In the genomic region with DNA sequence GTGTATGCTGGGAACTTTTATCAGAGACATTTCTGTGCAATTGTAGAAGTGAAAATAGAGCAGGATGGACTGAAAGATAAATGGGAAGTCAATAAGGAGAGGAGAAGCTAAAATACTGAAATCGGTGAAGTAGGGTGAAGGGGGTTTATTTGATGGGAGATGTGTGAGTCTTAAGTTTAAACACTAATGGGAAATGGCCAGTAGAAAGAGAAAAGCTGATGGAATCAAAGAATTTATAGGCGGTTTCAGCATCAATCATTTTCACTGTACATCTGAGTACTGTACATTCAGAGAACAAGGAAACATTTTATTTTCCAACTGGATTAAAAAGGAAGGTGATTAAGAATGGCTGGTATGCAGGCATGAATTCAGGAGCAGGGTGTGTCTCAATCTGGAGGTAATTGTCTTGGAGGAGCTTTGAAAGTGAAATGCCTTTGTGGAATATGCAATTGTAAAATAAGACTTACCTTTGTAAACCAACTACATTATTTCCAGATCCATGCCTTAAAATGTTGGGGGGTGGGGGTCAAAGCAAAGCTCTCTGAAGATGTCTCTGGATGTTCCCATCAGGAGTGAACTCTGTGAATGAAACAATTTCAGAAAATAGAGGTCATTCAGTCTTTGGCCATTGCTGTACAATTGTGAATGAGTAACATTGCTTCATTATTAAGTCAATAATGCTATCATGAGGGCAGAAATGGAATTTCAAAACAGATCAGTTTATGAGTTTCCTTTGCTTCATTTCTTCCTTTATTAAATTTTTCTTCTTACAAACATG, we compare ENCODE assay signal across 7 cellular contexts.
DNase-seq lines count a peak whose midpoint lies in the region; ATAC-seq and TF ChIP-seq lines count a peak whose summit lies in the region.
"Not testable (repeated sequence)": the region's sequence is repeated elsewhere in the genome, so short reads cannot be mapped to it uniquely, and the experiment has no call there.

No MANE protein-coding gene starts in this region.

- DNase-seq in H7 (peak; percentile 2), NCI-H226 (peak; percentile 7), dermis blood vessel endothelial cell (peak; percentile 7)
- DNase-seq in WTC11 (ENCODE audit: low spot score); Right ventricle myocardium superior; mesothelial cell of epicardium (ENCODE audit: low spot score in 2 of 2, unreplicated experiment in 2 of 2): not testable (repeated sequence)

- not testable (repeated sequence) for H3K27me3 Mint-ChIP-seq in WTC11 (ENCODE audit: low read depth); mesothelial cell of epicardium (ENCODE audit: low read depth)

- not testable (repeated sequence) for H3K4me1 Mint-ChIP-seq in WTC11, mesothelial cell of epicardium

- H3K27ac Mint-ChIP-seq in WTC11: peak overlapping the region; percentile 48; the same call in 1 of the 2 replicates
- peak overlapping the region; percentile 13 for H3K27ac Mint-ChIP-seq in mesothelial cell of epicardium

- POLR2A ChIA-PET in WTC11 (lab: Charles Lee): not testable (repeated sequence)

- CTCF ChIA-PET in WTC11 (lab: Charles Lee): not testable (repeated sequence)

- not testable (repeated sequence) for H3K36me3 ChIP-seq in H7 (replicated peaks; ENCODE audit: control insufficient read depth, insufficient read depth, low read length)

- ATAC-seq in WTC11: not testable (repeated sequence)
- ATAC-seq in esophagus mucosa: peak; percentile 84
- ATAC-seq in Right ventricle myocardium superior (ENCODE audit: poor library complexity): peak; percentile 34

- H3K4me3 Mint-ChIP-seq in WTC11, mesothelial cell of epicardium: not testable (repeated sequence)

- TF ChIP-seq CTCF in WTC11 (IDR thresholded peaks at IDR 0.05); mesothelial cell of epicardium (IDR thresholded peaks at IDR 0.05; ENCODE audit: unreplicated experiment): not testable (repeated sequence)

- not testable (repeated sequence) for H3K9me3 Mint-ChIP-seq in WTC11, mesothelial cell of epicardium

- intact Hi-C loops in Right ventricle myocardium superior (cut with DNase I): not testable (repeated sequence)

- not testable (repeated sequence) for H3K4me3 ChIP-seq in H7 (ENCODE audit: insufficient read depth, low read depth, low read length)

- H3K36me3 Mint-ChIP-seq in WTC11, mesothelial cell of epicardium: not testable (repeated sequence)

- not testable (repeated sequence) for H3K27me3 ChIP-seq in H7 (ENCODE audit: control insufficient read depth, insufficient read depth, low read length)
